Comparison of ENCODE assay signal across 10 cellular contexts in genomic region chr7:13017325-13017853, GRCh38.
A peak's percentile ranks its signal among the peaks of the same experiment; 100 is the strongest.
DNase-seq lines count a peak whose midpoint lies in the region; ATAC-seq and TF ChIP-seq lines count a peak whose summit lies in the region.
"Had no signal": no experiment of that assay in that cellular context is flagged by ENCODE, and none has a peak within 500 bp of the region (broad histone marks: within the 10 kb centered on the region; RNA-seq: fewer than 3 reads in every experiment).

No MANE protein-coding gene starts in this region.

- H3K4me1 ChIP-seq in ES-I3 (ENCODE audit: insufficient read depth, low read length) = peaks cover 27% of the 10 kb centered on the region
- H3K4me1 ChIP-seq in RWPE2 (ENCODE audit: insufficient read depth, poor library complexity, severe bottlenecking) = peaks cover 17% of the 10 kb centered on the region

- in situ Hi-C loops in KBM-7 (cut with MboI; ENCODE audit: low pct_unique_long_range_greater_than_20kb, low sequenced_read_pairs) = no loop called here

- H3K36me3 ChIP-seq in ES-I3 (ENCODE audit: insufficient read depth, low read length) (no peaks in the 10 kb centered on the region), RWPE2 (ENCODE audit: low read depth) (no peaks in the 10 kb centered on the region)

- no peaks in the 10 kb centered on the region for H3K36me3 Mint-ChIP-seq in activated CD4-positive, alpha-beta T cell treated with anti-CD3 and anti-CD28 coated beads for 36 hours (ENCODE audit: low read depth)

- H3K4me1 Mint-ChIP-seq in activated CD4-positive, alpha-beta T cell treated with anti-CD3 and anti-CD28 coated beads for 36 hours = no peaks in the 10 kb centered on the region

- H3K27ac Mint-ChIP-seq in activated CD4-positive, alpha-beta T cell treated with anti-CD3 and anti-CD28 coated beads for 36 hours = no peak overlapping the region
- H3K27ac Mint-ChIP-seq: activated CD8-positive, alpha-beta T cell treated with anti-CD3 and anti-CD28 coated beads for 36 hours had no signal

- DNase-seq in RWPE2 (ENCODE audit: low spot score) (no peak), fibroblast of gingiva (ENCODE audit: low read depth) (peak; percentile 13), occipital lobe (lab: John Stamatoyannopoulos, UW) (peak; percentile 27), midbrain (lab: John Stamatoyannopoulos, UW) (no peak), KBM-7 (no peak), Kasumi-1 (lab: John Stamatoyannopoulos, UW) (no peak)
- DNase-seq in activated CD4-positive, alpha-beta T cell treated with anti-CD3 and anti-CD28 coated beads for 36 hours = no peak
- DNase-seq: activated CD8-positive, alpha-beta T cell treated with anti-CD3 and anti-CD28 coated beads for 36 hours; GDM1 had no signal

- peak overlapping the region; percentile 80 for H3K27ac ChIP-seq in RWPE2 (ENCODE audit: poor library complexity, severe bottlenecking)

- H3K4me3 Mint-ChIP-seq in activated CD4-positive, alpha-beta T cell treated with anti-CD3 and anti-CD28 coated beads for 36 hours = no peak overlapping the region
- H3K4me3 Mint-ChIP-seq: activated CD8-positive, alpha-beta T cell treated with anti-CD3 and anti-CD28 coated beads for 36 hours had no signal

- H3K9ac ChIP-seq in ES-I3 (ENCODE audit: low read depth, low read length) = peak overlapping the region; percentile 43; the same call in 1 of the 2 replicates

- TF ChIP-seq CTCF in RWPE2 (IDR thresholded peaks at IDR 0.05; ENCODE audit: poor library complexity, severe bottlenecking) = no peak

- POLR2A ChIA-PET in activated CD4-positive, alpha-beta T cell treated with anti-CD3 and anti-CD28 coated beads for 36 hours (lab: Charles Lee) = no interaction called here

- intact Hi-C loops in activated CD4-positive, alpha-beta T cell treated with anti-CD3 and anti-CD28 coated beads for 36 hours (cut with DNase I, micrococcal nuclease) = no loop called here

- no peaks in the 10 kb centered on the region for H3K9me3 Mint-ChIP-seq in activated CD4-positive, alpha-beta T cell treated with anti-CD3 and anti-CD28 coated beads for 36 hours (ENCODE audit: low read depth)
- H3K9me3 Mint-ChIP-seq: activated CD8-positive, alpha-beta T cell treated with anti-CD3 and anti-CD28 coated beads for 36 hours had no signal

- H3K9me3 ChIP-seq in ES-I3 (ENCODE audit: control insufficient read depth, insufficient read depth, low read length) (no peaks in the 10 kb centered on the region), RWPE2 (ENCODE audit: severe bottlenecking) (no peaks in the 10 kb centered on the region)

- no peak overlapping the region for H3K4me3 ChIP-seq in RWPE2 (ENCODE audit: severe bottlenecking)

- peaks cover 7% of the 10 kb centered on the region for H3K27me3 Mint-ChIP-seq in activated CD4-positive, alpha-beta T cell treated with anti-CD3 and anti-CD28 coated beads for 36 hours
- H3K27me3 Mint-ChIP-seq: activated CD8-positive, alpha-beta T cell treated with anti-CD3 and anti-CD28 coated beads for 36 hours had no signal

- H3K27me3 ChIP-seq in RWPE2 (ENCODE audit: insufficient read depth, poor library complexity, severe bottlenecking) = no peaks in the 10 kb centered on the region

- peak; percentile 96 for ATAC-seq in RWPE2 (ENCODE audit: low read depth)
- no peak for ATAC-seq in activated CD4-positive, alpha-beta T cell treated with anti-CD3 and anti-CD28 coated beads for 36 hours
- ATAC-seq: activated CD8-positive, alpha-beta T cell treated with anti-CD3 and anti-CD28 coated beads for 36 hours had no signal

- CTCF ChIA-PET in activated CD4-positive, alpha-beta T cell treated with anti-CD3 and anti-CD28 coated beads for 36 hours (lab: Charles Lee) = interaction anchor here (1.7 kb wide), 1 partner anchor 8 kb away, joined by 7 read pairs; no protein-coding TSS in a partner anchor

Comparison
In these comparisons a context has a peak if more than half of its experiments do, and no peak if none do; other contexts are left out.
1. DNase-seq: peak in fibroblast of gingiva (single experiment) and occipital lobe (single experiment); none in RWPE2 (single experiment), midbrain (single experiment), KBM-7 (single experiment), Kasumi-1 (0 of 2) and activated CD4-positive, alpha-beta T cell treated with anti-CD3 and anti-CD28 coated beads for 36 hours (single experiment).